1 cellular context compared by ENCODE assay signal in the genomic region with DNA sequence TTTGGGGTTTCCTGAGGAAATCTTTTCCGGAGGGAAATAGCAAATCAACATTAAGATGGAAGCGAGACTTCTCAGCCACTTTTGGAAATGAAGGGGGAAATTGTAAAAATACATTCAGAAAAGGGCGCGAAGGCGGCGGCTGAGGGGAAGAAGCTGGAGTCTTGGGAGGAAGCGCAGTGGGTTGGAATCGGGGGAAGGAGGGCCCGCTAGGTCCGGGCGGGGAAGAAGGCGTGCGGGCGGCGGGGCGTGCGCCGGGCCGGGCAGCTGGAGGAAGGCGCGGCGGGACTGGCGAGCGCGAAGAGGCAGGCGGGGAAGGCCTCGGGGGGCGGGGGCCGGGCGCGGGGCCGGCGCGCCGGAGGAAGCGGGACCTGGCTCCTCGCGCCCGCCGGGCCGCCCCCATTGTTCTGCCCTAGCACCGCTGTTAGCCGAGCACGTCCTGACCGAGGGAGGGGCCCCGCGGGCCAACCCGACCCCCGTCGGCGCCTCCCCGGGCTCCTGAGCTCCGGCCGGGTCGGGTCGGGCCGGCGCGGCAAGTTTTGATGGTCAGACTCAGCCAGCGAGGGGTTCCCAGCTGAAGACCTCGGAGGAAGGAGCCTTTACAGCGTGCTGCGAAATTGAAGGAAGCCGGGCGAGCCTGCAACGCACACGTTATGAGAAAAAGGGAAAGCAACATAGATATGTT.
TF ChIP-seq lines count a peak whose summit lies in the region.

No MANE protein-coding gene starts in this region.

TF ChIP-seq in HEK293, 187 proteins besides CTCF, POLR2A, EP300 and RAD21 (continued from another document):
- TF ChIP-seq ZNF23 (tag by site-specific recombination; IDR thresholded peaks at IDR 0.05; ENCODE audit: borderline replicate concordance) (no peak), ZBTB17 (tag by site-specific recombination; IDR thresholded peaks at IDR 0.05) (no peak), ZNF645 (tag by site-specific recombination; IDR thresholded peaks at IDR 0.05) (no peak), ZNF2 (tag by site-specific recombination; IDR thresholded peaks at IDR 0.05) (peak; percentile 44), REST (tag by site-specific recombination; IDR thresholded peaks at IDR 0.05) (no peak)
